Comparison of ENCODE assay signal across 20 cellular contexts in the genomic region with DNA sequence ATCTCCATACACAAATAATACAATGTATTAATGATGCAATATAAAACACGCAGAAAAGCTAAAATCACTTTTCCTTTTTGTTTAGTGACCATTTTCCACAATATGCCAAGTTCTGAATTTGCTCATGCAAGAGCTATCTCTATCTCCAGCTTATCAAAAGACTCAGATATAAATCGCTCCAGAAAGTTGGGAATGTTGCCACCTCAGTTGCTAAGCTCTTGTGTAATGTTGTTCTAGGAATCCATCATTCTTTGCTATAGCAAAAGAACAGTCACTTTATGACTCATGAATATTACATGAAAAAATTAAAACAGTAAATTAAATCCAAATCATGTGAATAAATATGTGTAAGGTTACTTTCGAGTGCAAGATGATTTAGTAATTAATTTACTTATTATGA. TPM values are rescaled to one million over a fixed set of nuclear protein-coding genes. Genes with fewer than 3 reads are reported as not detected.
A peak's percentile ranks its signal among the peaks of the same experiment; 100 is the strongest.
DNase-seq lines count a peak whose midpoint lies in the region; ATAC-seq and TF ChIP-seq lines count a peak whose summit lies in the region.
"Had no signal": no experiment of that assay in that cellular context is flagged by ENCODE, and none has a peak within 500 bp of the region (broad histone marks: within the 10 kb centered on the region; RNA-seq: fewer than 3 reads in every experiment).

No MANE protein-coding gene starts in this region.

- H3K4me3 ChIP-seq in IMR-90 (ENCODE audit: insufficient read depth, low read depth, low read length), result no peak overlapping the region
- no peak overlapping the region for H3K4me3 ChIP-seq in brain microvascular endothelial cell (ENCODE audit: low read depth, low read length)
- H3K4me3 ChIP-seq in vagina, result no peak overlapping the region
- H3K4me3 ChIP-seq: MG63, thyroid gland had no signal

- no peak overlapping the region for H2AK9ac ChIP-seq in IMR-90 (replicated peaks; ENCODE audit: low read depth, low read length, poor library complexity)

- H2BK120ac ChIP-seq in IMR-90 (ENCODE audit: low read depth, low read length), result no peak overlapping the region

- no peaks in the 10 kb centered on the region for H3K9me1 ChIP-seq in IMR-90 (ENCODE audit: insufficient read depth, low read length)

- H3K79me1 ChIP-seq in IMR-90 (ENCODE audit: low read depth in 1 of 2, low read length in 2 of 2), result peaks cover 0 to 4% of the 10 kb centered on the region in 2 experiments; a peak in 1 of 4 replicates

- H3K18ac ChIP-seq in IMR-90 (ENCODE audit: low read depth, low read length), result no peak overlapping the region

- no peak for TF ChIP-seq RAD21 in IMR-90 (IDR thresholded peaks at IDR 0.05; ENCODE audit: low read length)

- no peak overlapping the region for H3K4ac ChIP-seq in IMR-90 (ENCODE audit: low read depth, low read length)

- H3K27ac ChIP-seq in IMR-90 (ENCODE audit: insufficient read depth, low read length) (no peak overlapping the region), brain microvascular endothelial cell (peak overlapping the region; percentile 10), foreskin keratinocyte (no peak overlapping the region), vagina (no peak overlapping the region)
- H3K27ac ChIP-seq: thyroid gland had no signal

- peaks cover 4% of the 10 kb centered on the region; the same call in 1 of the 2 replicates for H4K20me1 ChIP-seq in IMR-90 (ENCODE audit: insufficient read depth, low read length)

- H3K4me1 ChIP-seq in IMR-90 (ENCODE audit: control insufficient read depth, insufficient read depth, low read length) (no peaks in the 10 kb centered on the region), foreskin keratinocyte (no peaks in the 10 kb centered on the region), vagina (no peaks in the 10 kb centered on the region)
- H3K4me1 ChIP-seq: thyroid gland had no signal

- H2AFZ ChIP-seq in IMR-90 (replicated peaks; ENCODE audit: low read length, poor library complexity), result no peak overlapping the region

- in situ Hi-C loops in IMR-90 (cut with MboI; ENCODE audit: low sequenced_read_pairs) (no loop called here), brain microvascular endothelial cell (cut with HindIII; ENCODE audit: low pct_ligation_motif_present, low sequenced_read_pairs) (no loop called here), G401 (cut with HindIII; ENCODE audit: low sequenced_read_pairs) (no loop called here)

- H2BK5ac ChIP-seq in IMR-90 (ENCODE audit: low read depth, low read length, poor library complexity, severe bottlenecking), result no peak overlapping the region

- intact Hi-C loops in IMR-90 (cut with micrococcal nuclease), result no loop called here
- intact Hi-C loops in vagina (cut with DNase I), result no loop called here
- intact Hi-C loops in Right ventricle myocardium inferior (cut with DNase I), result no loop called here

- no peak overlapping the region for H2BK20ac ChIP-seq in IMR-90 (ENCODE audit: low read depth, low read length)

- TF ChIP-seq POLR2A in IMR-90 (IDR thresholded peaks at IDR 0.05; ENCODE audit: low read depth, low read length), result no peak
- TF ChIP-seq POLR2A in vagina (IDR thresholded peaks at IDR 0.05), result no peak

- H3K9me3 ChIP-seq in IMR-90 (ENCODE audit: control insufficient read depth, insufficient read depth, low read length), result no peaks in the 10 kb centered on the region
- H3K9me3 ChIP-seq in vagina, result no peaks in the 10 kb centered on the region
- H3K9me3 ChIP-seq: thyroid gland had no signal

- H3K23ac ChIP-seq in IMR-90 (ENCODE audit: low read depth, low read length), result no peak overlapping the region

- H3K36me3 ChIP-seq in IMR-90 (ENCODE audit: control insufficient read depth, insufficient read depth, low read length), result no peaks in the 10 kb centered on the region
- no peaks in the 10 kb centered on the region for H3K36me3 ChIP-seq in brain microvascular endothelial cell (replicated peaks)
- H3K36me3 ChIP-seq in vagina, result no peaks in the 10 kb centered on the region
- H3K36me3 ChIP-seq: thyroid gland had no signal

- no peak overlapping the region for H4K91ac ChIP-seq in IMR-90 (ENCODE audit: insufficient read depth, low read depth, low read length)

- no peak overlapping the region for H3K14ac ChIP-seq in IMR-90 (replicated peaks; ENCODE audit: low read depth, low read length)

- H2BK15ac ChIP-seq in IMR-90 (ENCODE audit: low read depth, low read length), result no peak overlapping the region

- no peak overlapping the region for H2AK5ac ChIP-seq in IMR-90 (ENCODE audit: low read depth, low read length)

- H4K8ac ChIP-seq in IMR-90 (ENCODE audit: low read depth in 2 of 2, low read length in 2 of 2), result no peak overlapping the region

- TF ChIP-seq CTCF in IMR-90 (conservative IDR thresholded peaks at IDR 0.05; ENCODE audit: low read depth, low read length) (no peak), brain microvascular endothelial cell (IDR thresholded peaks at IDR 0.05; ENCODE audit: low read depth, low read length, missing control alignments) (no peak), foreskin keratinocyte (conservative IDR thresholded peaks at IDR 0.05) (no peak), vagina (IDR thresholded peaks at IDR 0.05) (no peak)

- BruUV-seq in IMR-90 (replicated peaks; lab: Mats Ljungman, UMichigan), result no TSS peak

- H3K4me2 ChIP-seq in IMR-90 (ENCODE audit: low read depth, low read length), result no peak overlapping the region

- no peaks in the 10 kb centered on the region; the same call in 1 of the 2 replicates for H3K27me3 ChIP-seq in IMR-90 (ENCODE audit: control insufficient read depth, insufficient read depth, low read length)
- no peaks in the 10 kb centered on the region for H3K27me3 ChIP-seq in brain microvascular endothelial cell (replicated peaks)
- no peaks in the 10 kb centered on the region for H3K27me3 ChIP-seq in foreskin keratinocyte
- no peaks in the 10 kb centered on the region for H3K27me3 ChIP-seq in vagina
- H3K27me3 ChIP-seq: MG63, thyroid gland had no signal

- DNase-seq in A172 (ENCODE audit: low spot score) (peak; percentile 27), IMR-90 (peak; percentile 89), brain microvascular endothelial cell (peak; percentile 94), foreskin keratinocyte (peak; percentile 22 to 54), G401 (ENCODE audit: low spot score) (no peak), vagina (ENCODE audit: extremely low spot score in 2 of 2) (no peak), Right ventricle myocardium inferior (ENCODE audit: missing footprints) (no peak)
- DNase-seq: 8988T; activated B cell treated with CpG ODN at 0.5 μM for 24 hours; activated naive CD8-positive, alpha-beta T cell treated with anti-CD3 and anti-CD28 coated beads, Interleukin-2, amount 50 U/mL, for 24 hours; CD4-positive, alpha-beta T cell; DMS79 treated with DMSO at 0.1 percent for 48 hours; glutamatergic neuron; MG63; natural killer cell; NCI-H345; SIG-M5; T-helper 17 cell; thyroid gland had no signal

- WGBS in IMR-90 (ENCODE audit: extremely low coverage in 2 of 2, insufficient read length in 1 of 2), 2 experiments, result no CpG with 5 or more reads among the region's 3 CpGs

- ATAC-seq in IMR-90 (ENCODE audit: low read depth) (no peak), foreskin keratinocyte (peak; percentile 47), HG03460 (IDR thresholded peaks at IDR 0.05; ENCODE audit: unreplicated experiment) (no peak), Right ventricle myocardium inferior (no peak)
- ATAC-seq: activated naive CD8-positive, alpha-beta T cell treated with anti-CD3 and anti-CD28 coated beads, Interleukin-2, amount 50 U/mL, for 24 hours; natural killer cell; T-helper 17 cell had no signal

- no peak overlapping the region for H4K5ac ChIP-seq in IMR-90 (ENCODE audit: low read depth, low read length)

- H3K56ac ChIP-seq in IMR-90 (ENCODE audit: extremely low read depth, insufficient read depth, low read length), result no peak overlapping the region

- POLR2A ChIA-PET in IMR-90 (lab: Charles Lee; ENCODE audit: unreplicated experiment), result no interaction called here

- CTCF ChIA-PET in IMR-90 (lab: Yijun Ruan, JAX), result interaction anchor here (1.0 kb wide), 1 partner anchor 14 kb away, joined by 3 read pairs; no protein-coding TSS in a partner anchor

- dilution Hi-C loops in IMR-90 (cut with HindIII; ENCODE audit: low sequenced_read_pairs, unreplicated experiment), result no loop called here

- H3K9ac ChIP-seq in IMR-90 (ENCODE audit: low read depth, low read length), result no peak overlapping the region

TF ChIP-seq in IMR-90, 13 proteins besides CTCF, POLR2A, EP300 and RAD21:
- peak; percentile 37; the same call in 1 of the 2 replicates for TF ChIP-seq FOS (IDR thresholded peaks at IDR 0.05; ENCODE audit: low read depth, low read length)
- TF ChIP-seq BHLHE40 (IDR thresholded peaks at IDR 0.05; ENCODE audit: low read depth, low read length), result 0 out of 2 replicates have a peak, but pooled peaks have one; percentile 19
- no peak for TF ChIP-seq SMC3 (IDR thresholded peaks at IDR 0.05; ENCODE audit: low read depth, low read length)
- TF ChIP-seq CEBPB (IDR thresholded peaks at IDR 0.05; ENCODE audit: low read depth, low read length), result peak; percentile 86
TF ChIP-seq in IMR-90: peak in this region for 3.

RNA-seq across cellular contexts. Expression of a gene that starts 8.7 kb away (rescaled TPM):
- total RNA-seq in A172 (2014; rRNA removed; shearing (Covaris generic)), result 0.38 and 1.5 TPM in 2 replicates
- 15.3 and 23.3 TPM in 2 replicates for total RNA-seq in IMR-90 (2012; rRNA removed)
- polyA plus RNA-seq in IMR-90 (2012; rRNA removed), result 73.4 and 73.8 TPM in 2 replicates
- 36.3 and 46.1 TPM in 2 replicates for polyA plus RNA-seq in IMR-90 (2012; cell fraction: cytosol; rRNA removed)
- 316 and 398 TPM in 2 replicates for polyA plus RNA-seq in IMR-90 (2012; cell fraction: nucleus; rRNA removed; ENCODE audit: low replicate concordance)
- total RNA-seq in foreskin keratinocyte, result 8.8 and 9.9 TPM in 2 replicates
- polyA plus RNA-seq in foreskin keratinocyte, result 5.0 TPM in 2 replicates
- total RNA-seq in G401 (2014; rRNA removed; shearing (Covaris generic)), result 5.5 and 9.9 TPM in 2 replicates
- 23.1 TPM for total RNA-seq in vagina
- 13.1 TPM for total RNA-seq in Right ventricle myocardium inferior

Comparison
In these comparisons a context has a peak if more than half of its experiments do, and no peak if none do; other contexts are left out.
1. DNase-seq: peak in A172 (single experiment), IMR-90 (single experiment), brain microvascular endothelial cell (single experiment) and foreskin keratinocyte (2 of 2); none in G401 (single experiment), vagina (0 of 2) and Right ventricle myocardium inferior (single experiment).